ENCODE assay signal across 1 cellular context in the genomic region with DNA sequence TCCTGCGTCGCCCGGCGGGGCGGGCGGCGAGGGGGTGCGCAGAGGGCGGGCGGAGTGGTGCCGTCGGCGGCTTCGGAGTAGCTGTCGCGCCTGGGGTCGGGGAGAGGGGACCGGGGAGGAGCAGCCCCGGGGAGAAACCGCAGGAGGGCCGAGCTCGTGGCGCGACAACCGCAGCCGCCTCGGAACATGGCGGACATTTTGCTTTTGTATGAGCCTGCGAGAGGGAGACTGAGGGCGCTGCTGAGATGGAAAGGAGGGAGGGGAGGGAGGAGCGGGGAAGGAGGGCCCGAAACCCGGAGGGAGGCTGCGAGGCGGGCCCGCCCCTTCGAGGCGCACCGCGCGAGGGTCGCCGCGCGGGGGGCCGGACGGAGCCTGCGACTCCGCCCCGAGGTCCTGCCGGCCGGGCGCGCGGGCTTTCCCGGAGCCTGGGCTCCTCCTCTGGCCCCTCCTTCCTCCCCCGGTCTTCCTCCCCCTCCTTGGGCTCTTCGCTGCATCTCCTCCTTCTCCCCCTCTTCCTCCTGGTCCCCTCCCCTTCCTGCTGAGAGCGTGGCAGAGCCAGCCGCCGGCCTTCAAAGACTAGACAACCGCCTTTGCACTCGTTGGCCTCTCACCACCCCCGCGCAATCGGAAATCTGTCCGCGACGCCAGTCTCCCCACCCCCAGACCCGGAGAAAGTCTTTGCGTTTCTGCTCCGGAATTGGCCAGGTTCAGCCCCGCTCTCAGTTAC.
A peak's percentile ranks its signal among the peaks of the same experiment; 100 is the strongest.
TF ChIP-seq lines count a peak whose summit lies in the region.

No MANE protein-coding gene starts in this region.

TF ChIP-seq in K562, 482 proteins besides CTCF, POLR2A, EP300 and RAD21 (continued from another document and continues in another):
- TF ChIP-seq, protein P1, sequence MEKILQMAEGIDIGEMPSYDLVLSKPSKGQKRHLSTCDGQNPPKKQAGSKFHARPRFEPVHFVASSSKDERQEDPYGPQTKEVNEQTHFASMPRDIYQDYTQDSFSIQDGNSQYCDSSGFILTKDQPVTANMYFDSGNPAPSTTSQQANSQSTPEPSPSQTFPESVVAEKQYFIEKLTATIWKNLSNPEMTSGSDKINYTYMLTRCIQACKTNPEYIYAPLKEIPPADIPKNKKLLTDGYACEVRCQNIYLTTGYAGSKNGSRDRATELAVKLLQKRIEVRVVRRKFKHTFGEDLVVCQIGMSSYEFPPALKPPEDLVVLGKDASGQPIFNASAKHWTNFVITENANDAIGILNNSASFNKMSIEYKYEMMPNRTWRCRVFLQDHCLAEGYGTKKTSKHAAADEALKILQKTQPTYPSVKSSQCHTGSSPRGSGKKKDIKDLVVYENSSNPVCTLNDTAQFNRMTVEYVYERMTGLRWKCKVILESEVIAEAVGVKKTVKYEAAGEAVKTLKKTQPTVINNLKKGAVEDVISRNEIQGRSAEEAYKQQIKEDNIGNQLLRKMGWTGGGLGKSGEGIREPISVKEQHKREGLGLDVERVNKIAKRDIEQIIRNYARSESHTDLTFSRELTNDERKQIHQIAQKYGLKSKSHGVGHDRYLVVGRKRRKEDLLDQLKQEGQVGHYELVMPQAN (IDR thresholded peaks at IDR 0.05; ENCODE audit: borderline replicate concordance), result no peak
- TF ChIP-seq CREBBP (IDR thresholded peaks at IDR 0.05; ENCODE audit: low read depth, low read length) (no peak), HNRNPH1 (optimal IDR thresholded peaks at IDR 0.05; ENCODE audit: low read depth, low read length) (no peak), TCF3 (CRISPR knock-in tag; IDR thresholded peaks at IDR 0.05) (no peak), KLF10 (CRISPR knock-in tag; IDR thresholded peaks at IDR 0.05) (no peak), NR1H2 (CRISPR knock-in tag; IDR thresholded peaks at IDR 0.05) (no peak), BRCA1 (IDR thresholded peaks at IDR 0.05) (no peak), BRCA1 (CRISPR knock-in tag; IDR thresholded peaks at IDR 0.05) (no peak), ERF (CRISPR knock-in tag; IDR thresholded peaks at IDR 0.05) (no peak), SAFB2 (IDR thresholded peaks at IDR 0.05; ENCODE audit: borderline replicate concordance, low read depth, low read length, severe bottlenecking) (no peak), TEAD1 (CRISPR knock-in tag; IDR thresholded peaks at IDR 0.05) (no peak), MYNN (IDR thresholded peaks at IDR 0.05) (no peak), MYNN (CRISPR knock-in tag; IDR thresholded peaks at IDR 0.05) (no peak), SLC30A9 (CRISPR knock-in tag; IDR thresholded peaks at IDR 0.05) (no peak), POLR2B (IDR thresholded peaks at IDR 0.05; ENCODE audit: low read depth, partially characterized antibody) (peak; percentile 21), NR2C1 (IDR thresholded peaks at IDR 0.05) (no peak), NR2C1 (tag; IDR thresholded peaks at IDR 0.05) (no peak), EHMT2 (IDR thresholded peaks at IDR 0.05) (no peak), ELF2 (CRISPR knock-in tag; IDR thresholded peaks at IDR 0.05) (no peak), CC2D1A (IDR thresholded peaks at IDR 0.05) (no peak), ZNF699 (CRISPR knock-in tag; IDR thresholded peaks at IDR 0.05; ENCODE audit: insufficient replicate concordance) (no peak), XRCC4 (IDR thresholded peaks at IDR 0.05; ENCODE audit: extremely low read depth, insufficient read depth, insufficient read length) (no peak), RBM25 (IDR thresholded peaks at IDR 0.05; ENCODE audit: low read depth, low read length, severe bottlenecking) (no peak), ZNF316 (IDR thresholded peaks at IDR 0.05) (no peak), POLR2H (tag; IDR thresholded peaks at IDR 0.05; ENCODE audit: low read depth) (no peak), ESRRA (IDR thresholded peaks at IDR 0.05; ENCODE audit: borderline replicate concordance, low read depth) (no peak), ZNF143 (CRISPR knock-in tag; IDR thresholded peaks at IDR 0.05) (no peak), ZNF695 (CRISPR knock-in tag; IDR thresholded peaks at IDR 0.05) (no peak), PCBP1 (IDR thresholded peaks at IDR 0.05; ENCODE audit: low read depth, low read length, poor library complexity, severe bottlenecking) (no peak), ZSCAN32 (CRISPR knock-in tag; IDR thresholded peaks at IDR 0.05) (no peak)
- TF ChIP-seq, protein P2, sequence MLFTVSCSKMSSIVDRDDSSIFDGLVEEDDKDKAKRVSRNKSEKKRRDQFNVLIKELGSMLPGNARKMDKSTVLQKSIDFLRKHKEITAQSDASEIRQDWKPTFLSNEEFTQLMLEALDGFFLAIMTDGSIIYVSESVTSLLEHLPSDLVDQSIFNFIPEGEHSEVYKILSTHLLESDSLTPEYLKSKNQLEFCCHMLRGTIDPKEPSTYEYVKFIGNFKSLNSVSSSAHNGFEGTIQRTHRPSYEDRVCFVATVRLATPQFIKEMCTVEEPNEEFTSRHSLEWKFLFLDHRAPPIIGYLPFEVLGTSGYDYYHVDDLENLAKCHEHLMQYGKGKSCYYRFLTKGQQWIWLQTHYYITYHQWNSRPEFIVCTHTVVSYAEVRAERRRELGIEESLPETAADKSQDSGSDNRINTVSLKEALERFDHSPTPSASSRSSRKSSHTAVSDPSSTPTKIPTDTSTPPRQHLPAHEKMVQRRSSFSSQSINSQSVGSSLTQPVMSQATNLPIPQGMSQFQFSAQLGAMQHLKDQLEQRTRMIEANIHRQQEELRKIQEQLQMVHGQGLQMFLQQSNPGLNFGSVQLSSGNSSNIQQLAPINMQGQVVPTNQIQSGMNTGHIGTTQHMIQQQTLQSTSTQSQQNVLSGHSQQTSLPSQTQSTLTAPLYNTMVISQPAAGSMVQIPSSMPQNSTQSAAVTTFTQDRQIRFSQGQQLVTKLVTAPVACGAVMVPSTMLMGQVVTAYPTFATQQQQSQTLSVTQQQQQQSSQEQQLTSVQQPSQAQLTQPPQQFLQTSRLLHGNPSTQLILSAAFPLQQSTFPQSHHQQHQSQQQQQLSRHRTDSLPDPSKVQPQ (CRISPR knock-in tag; IDR thresholded peaks at IDR 0.05; ENCODE audit: borderline replicate concordance), result no peak
- TF ChIP-seq, protein P3, sequence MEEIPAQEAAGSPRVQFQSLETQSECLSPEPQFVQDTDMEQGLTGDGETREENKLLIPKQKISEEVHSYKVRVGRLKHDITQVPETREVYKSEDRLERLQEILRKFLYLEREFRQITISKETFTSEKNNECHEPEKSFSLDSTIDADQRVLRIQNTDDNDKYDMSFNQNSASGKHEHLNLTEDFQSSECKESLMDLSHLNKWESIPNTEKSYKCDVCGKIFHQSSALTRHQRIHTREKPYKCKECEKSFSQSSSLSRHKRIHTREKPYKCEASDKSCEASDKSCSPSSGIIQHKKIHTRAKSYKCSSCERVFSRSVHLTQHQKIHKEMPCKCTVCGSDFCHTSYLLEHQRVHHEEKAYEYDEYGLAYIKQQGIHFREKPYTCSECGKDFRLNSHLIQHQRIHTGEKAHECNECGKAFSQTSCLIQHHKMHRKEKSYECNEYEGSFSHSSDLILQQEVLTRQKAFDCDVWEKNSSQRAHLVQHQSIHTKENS (CRISPR knock-in tag; IDR thresholded peaks at IDR 0.05), result no peak
- TF ChIP-seq, protein P4, sequence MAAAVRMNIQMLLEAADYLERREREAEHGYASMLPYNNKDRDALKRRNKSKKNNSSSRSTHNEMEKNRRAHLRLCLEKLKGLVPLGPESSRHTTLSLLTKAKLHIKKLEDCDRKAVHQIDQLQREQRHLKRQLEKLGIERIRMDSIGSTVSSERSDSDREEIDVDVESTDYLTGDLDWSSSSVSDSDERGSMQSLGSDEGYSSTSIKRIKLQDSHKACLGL (CRISPR knock-in tag; IDR thresholded peaks at IDR 0.05; ENCODE audit: borderline replicate concordance, poor library complexity, severe bottlenecking), result no peak
- TF ChIP-seq, protein P5, sequence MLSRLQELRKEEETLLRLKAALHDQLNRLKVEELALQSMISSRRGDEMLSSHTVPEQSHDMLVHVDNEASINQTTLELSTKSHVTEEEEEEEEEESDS (CRISPR knock-in tag; IDR thresholded peaks at IDR 0.05), result no peak
- TF ChIP-seq, protein P6, sequence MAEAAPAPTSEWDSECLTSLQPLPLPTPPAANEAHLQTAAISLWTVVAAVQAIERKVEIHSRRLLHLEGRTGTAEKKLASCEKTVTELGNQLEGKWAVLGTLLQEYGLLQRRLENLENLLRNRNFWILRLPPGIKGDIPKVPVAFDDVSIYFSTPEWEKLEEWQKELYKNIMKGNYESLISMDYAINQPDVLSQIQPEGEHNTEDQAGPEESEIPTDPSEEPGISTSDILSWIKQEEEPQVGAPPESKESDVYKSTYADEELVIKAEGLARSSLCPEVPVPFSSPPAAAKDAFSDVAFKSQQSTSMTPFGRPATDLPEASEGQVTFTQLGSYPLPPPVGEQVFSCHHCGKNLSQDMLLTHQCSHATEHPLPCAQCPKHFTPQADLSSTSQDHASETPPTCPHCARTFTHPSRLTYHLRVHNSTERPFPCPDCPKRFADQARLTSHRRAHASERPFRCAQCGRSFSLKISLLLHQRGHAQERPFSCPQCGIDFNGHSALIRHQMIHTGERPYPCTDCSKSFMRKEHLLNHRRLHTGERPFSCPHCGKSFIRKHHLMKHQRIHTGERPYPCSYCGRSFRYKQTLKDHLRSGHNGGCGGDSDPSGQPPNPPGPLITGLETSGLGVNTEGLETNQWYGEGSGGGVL (CRISPR knock-in tag; IDR thresholded peaks at IDR 0.05), result no peak
- TF ChIP-seq, protein P7, sequence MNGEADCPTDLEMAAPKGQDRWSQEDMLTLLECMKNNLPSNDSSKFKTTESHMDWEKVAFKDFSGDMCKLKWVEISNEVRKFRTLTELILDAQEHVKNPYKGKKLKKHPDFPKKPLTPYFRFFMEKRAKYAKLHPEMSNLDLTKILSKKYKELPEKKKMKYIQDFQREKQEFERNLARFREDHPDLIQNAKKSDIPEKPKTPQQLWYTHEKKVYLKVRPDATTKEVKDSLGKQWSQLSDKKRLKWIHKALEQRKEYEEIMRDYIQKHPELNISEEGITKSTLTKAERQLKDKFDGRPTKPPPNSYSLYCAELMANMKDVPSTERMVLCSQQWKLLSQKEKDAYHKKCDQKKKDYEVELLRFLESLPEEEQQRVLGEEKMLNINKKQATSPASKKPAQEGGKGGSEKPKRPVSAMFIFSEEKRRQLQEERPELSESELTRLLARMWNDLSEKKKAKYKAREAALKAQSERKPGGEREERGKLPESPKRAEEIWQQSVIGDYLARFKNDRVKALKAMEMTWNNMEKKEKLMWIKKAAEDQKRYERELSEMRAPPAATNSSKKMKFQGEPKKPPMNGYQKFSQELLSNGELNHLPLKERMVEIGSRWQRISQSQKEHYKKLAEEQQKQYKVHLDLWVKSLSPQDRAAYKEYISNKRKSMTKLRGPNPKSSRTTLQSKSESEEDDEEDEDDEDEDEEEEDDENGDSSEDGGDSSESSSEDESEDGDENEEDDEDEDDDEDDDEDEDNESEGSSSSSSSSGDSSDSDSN (IDR thresholded peaks at IDR 0.05; ENCODE audit: borderline replicate concordance in 1 of 2, low read depth in 2 of 2, low read length in 2 of 2), result no peak
- TF ChIP-seq, protein P8, sequence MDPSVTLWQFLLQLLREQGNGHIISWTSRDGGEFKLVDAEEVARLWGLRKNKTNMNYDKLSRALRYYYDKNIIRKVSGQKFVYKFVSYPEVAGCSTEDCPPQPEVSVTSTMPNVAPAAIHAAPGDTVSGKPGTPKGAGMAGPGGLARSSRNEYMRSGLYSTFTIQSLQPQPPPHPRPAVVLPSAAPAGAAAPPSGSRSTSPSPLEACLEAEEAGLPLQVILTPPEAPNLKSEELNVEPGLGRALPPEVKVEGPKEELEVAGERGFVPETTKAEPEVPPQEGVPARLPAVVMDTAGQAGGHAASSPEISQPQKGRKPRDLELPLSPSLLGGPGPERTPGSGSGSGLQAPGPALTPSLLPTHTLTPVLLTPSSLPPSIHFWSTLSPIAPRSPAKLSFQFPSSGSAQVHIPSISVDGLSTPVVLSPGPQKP (CRISPR knock-in tag; IDR thresholded peaks at IDR 0.05), result no peak
- TF ChIP-seq, protein P9, sequence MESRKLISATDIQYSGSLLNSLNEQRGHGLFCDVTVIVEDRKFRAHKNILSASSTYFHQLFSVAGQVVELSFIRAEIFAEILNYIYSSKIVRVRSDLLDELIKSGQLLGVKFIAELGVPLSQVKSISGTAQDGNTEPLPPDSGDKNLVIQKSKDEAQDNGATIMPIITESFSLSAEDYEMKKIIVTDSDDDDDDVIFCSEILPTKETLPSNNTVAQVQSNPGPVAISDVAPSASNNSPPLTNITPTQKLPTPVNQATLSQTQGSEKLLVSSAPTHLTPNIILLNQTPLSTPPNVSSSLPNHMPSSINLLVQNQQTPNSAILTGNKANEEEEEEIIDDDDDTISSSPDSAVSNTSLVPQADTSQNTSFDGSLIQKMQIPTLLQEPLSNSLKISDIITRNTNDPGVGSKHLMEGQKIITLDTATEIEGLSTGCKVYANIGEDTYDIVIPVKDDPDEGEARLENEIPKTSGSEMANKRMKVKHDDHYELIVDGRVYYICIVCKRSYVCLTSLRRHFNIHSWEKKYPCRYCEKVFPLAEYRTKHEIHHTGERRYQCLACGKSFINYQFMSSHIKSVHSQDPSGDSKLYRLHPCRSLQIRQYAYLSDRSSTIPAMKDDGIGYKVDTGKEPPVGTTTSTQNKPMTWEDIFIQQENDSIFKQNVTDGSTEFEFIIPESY (CRISPR knock-in tag; IDR thresholded peaks at IDR 0.05), result no peak
- TF ChIP-seq, protein P10, sequence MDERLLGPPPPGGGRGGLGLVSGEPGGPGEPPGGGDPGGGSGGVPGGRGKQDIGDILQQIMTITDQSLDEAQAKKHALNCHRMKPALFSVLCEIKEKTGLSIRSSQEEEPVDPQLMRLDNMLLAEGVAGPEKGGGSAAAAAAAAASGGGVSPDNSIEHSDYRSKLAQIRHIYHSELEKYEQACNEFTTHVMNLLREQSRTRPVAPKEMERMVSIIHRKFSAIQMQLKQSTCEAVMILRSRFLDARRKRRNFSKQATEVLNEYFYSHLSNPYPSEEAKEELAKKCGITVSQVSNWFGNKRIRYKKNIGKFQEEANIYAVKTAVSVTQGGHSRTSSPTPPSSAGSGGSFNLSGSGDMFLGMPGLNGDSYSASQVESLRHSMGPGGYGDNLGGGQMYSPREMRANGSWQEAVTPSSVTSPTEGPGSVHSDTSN (CRISPR knock-in tag; IDR thresholded peaks at IDR 0.05; ENCODE audit: low read depth), result no peak
- TF ChIP-seq, protein P10 (tag; conservative IDR thresholded peaks at IDR 0.05; ENCODE audit: low read depth), result no peak
